In the genomic region with DNA sequence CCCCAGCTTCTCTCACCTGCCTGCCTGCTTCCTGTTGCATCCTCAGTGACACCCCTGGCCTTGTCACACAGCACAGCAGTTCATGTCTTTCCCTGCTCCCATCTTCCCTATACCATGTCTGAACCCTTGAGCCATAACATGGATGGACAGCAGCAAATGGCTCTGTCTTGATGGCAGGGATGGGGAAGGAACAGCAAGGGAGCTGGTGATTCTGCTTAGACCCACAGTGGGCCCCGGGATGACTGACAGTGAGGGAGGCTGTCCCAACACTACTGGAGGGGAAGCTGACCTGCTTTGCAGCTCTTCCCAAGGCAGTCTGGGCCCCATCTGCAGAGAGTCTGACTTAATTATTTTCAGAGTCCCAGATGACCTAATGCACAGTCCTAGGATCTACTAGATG, we compare ENCODE assay signal across 26 cellular contexts.
"Had no signal": no experiment of that assay in that cellular context is flagged by ENCODE, and none has a peak within 500 bp of the region (broad histone marks: within the 10 kb centered on the region; RNA-seq: fewer than 3 reads in every experiment).

No MANE protein-coding gene starts in this region.

- H3K4me3 ChIP-seq: breast epithelium, esophagus squamous epithelium, heart right ventricle, left lung, pancreas, psoas muscle, smooth muscle cell, thoracic aorta, vagina had no signal

- H3K36me3 ChIP-seq: breast epithelium, esophagus squamous epithelium, heart right ventricle, left lung, pancreas, thoracic aorta, vagina had no signal

- H3K9me3 ChIP-seq: breast epithelium, esophagus squamous epithelium, heart right ventricle, left lung, pancreas, psoas muscle, thoracic aorta, vagina had no signal

- H3K4me1 ChIP-seq: breast epithelium, esophagus squamous epithelium, left lung, pancreas, vagina had no signal

- H3K36me3 Mint-ChIP-seq: activated naive CD4-positive, alpha-beta T cell treated with anti-CD3 and anti-CD28 coated beads, Interleukin-2, amount 50 U/mL, for 72 hours; type B pancreatic cell had no signal

- H3K27me3 Mint-ChIP-seq: activated CD8-positive, alpha-beta T cell treated with anti-CD3 and anti-CD28 coated beads for 36 hours; central memory CD8-positive, alpha-beta T cell; type B pancreatic cell had no signal

- ATAC-seq: activated CD8-positive, alpha-beta T cell treated with anti-CD3 and anti-CD28 coated beads for 36 hours; activated naive CD4-positive, alpha-beta T cell treated with anti-CD3 and anti-CD28 coated beads, Interleukin-2, amount 50 U/mL, for 72 hours; activated T-cell treated with anti-CD3 and anti-CD28 coated beads, Interleukin-2, amount 50 U/mL, for 4 hours; left lung; pancreas had no signal

- H3K4me1 Mint-ChIP-seq: central memory CD8-positive, alpha-beta T cell had no signal

- H3K27me3 ChIP-seq: breast epithelium, esophagus squamous epithelium, heart right ventricle, left lung, pancreas, vagina had no signal

- DNase-seq: activated CD4-positive, alpha-beta T cell treated with anti-CD3 and anti-CD28 coated beads for 1 hour; activated CD4-positive, alpha-beta T cell treated with anti-CD3 and anti-CD28 coated beads, Interleukin-2, amount 50 U/mL, for 1 hour; activated CD8-positive, alpha-beta T cell treated with anti-CD3 and anti-CD28 coated beads for 36 hours; activated naive CD4-positive, alpha-beta T cell; activated T-cell treated with anti-CD3 and anti-CD28 coated beads, Interleukin-2, amount 50 U/mL, for 4 hours; dermis blood vessel endothelial cell; effector CD4-positive, alpha-beta T cell; esophagus squamous epithelium; foreskin melanocyte; heart right ventricle; left lung; nucleus accumbens; pancreas; psoas muscle; stimulated activated CD4-positive, alpha-beta T cell treated with anti-CD3 and anti-CD28 coated beads, Interleukin-15, amount 100 ng/mL, for 24 hours; stimulated activated CD4-positive, alpha-beta T cell treated with anti-CD3 and anti-CD28 coated beads, Interleukin-2, amount 100 ng/mL, for 24 hours; stimulated activated naive CD4-positive, alpha-beta T cell treated with Interleukin-2 at 50 U/mL for 16 hours; T-helper 2 cell had no signal

- H3K4me2 ChIP-seq: smooth muscle cell had no signal

- H3K27ac ChIP-seq: breast epithelium, epithelial cell of prostate, esophagus squamous epithelium, left lung, pancreas, thoracic aorta, vagina had no signal

- H3K9me3 Mint-ChIP-seq: activated CD8-positive, alpha-beta T cell treated with anti-CD3 and anti-CD28 coated beads for 36 hours; activated naive CD4-positive, alpha-beta T cell treated with anti-CD3 and anti-CD28 coated beads, Interleukin-2, amount 50 U/mL, for 72 hours; activated T-cell treated with anti-CD3 and anti-CD28 coated beads, Interleukin-2, amount 50 U/mL, for 4 hours; central memory CD8-positive, alpha-beta T cell; type B pancreatic cell had no signal

- H3K27ac Mint-ChIP-seq: activated CD8-positive, alpha-beta T cell treated with anti-CD3 and anti-CD28 coated beads for 36 hours; type B pancreatic cell had no signal

- H3K4me3 Mint-ChIP-seq: activated CD8-positive, alpha-beta T cell treated with anti-CD3 and anti-CD28 coated beads for 36 hours; activated T-cell treated with anti-CD3 and anti-CD28 coated beads, Interleukin-2, amount 50 U/mL, for 4 hours; central memory CD8-positive, alpha-beta T cell; type B pancreatic cell had no signal
